Comparison of ENCODE assay signal across 8 cellular contexts in genomic region chr2:102473020-102473419, GRCh38. TPM values are rescaled to one million over a fixed set of nuclear protein-coding genes. Genes with fewer than 3 reads are reported as not detected.
DNase-seq lines count a peak whose midpoint lies in the region; ATAC-seq and TF ChIP-seq lines count a peak whose summit lies in the region.

Gene SLC9A4 (plus strand): TSS chr2:102473226. CDS start chr2:102473760, 534 bp downstream.

- H3K9me3 ChIP-seq in cardiac muscle cell (ENCODE audit: low read depth), result no peaks in the 10 kb centered on the region
- no peaks in the 10 kb centered on the region for H3K9me3 ChIP-seq in OCI-LY7 (ENCODE audit: low read length)
- H3K9me3 ChIP-seq in left ventricle myocardium inferior (replicated peaks), result peaks cover 18% of the 10 kb centered on the region
- peaks cover 9% of the 10 kb centered on the region for H3K9me3 ChIP-seq in smooth muscle cell (replicated peaks; ENCODE audit: low read depth)

- intact Hi-C loops in left ventricle myocardium superior (cut with micrococcal nuclease), result loop anchor here (5.0 kb wide), 1 partner anchor 229 kb away; no protein-coding TSS in a partner anchor
- intact Hi-C loops in OCI-LY7 (cut with micrococcal nuclease; ENCODE audit: unreplicated experiment), result loop anchor here (10.0 kb wide), 1 partner anchor 142 kb away; the partner anchor contains the start of gene SLC9A2
- intact Hi-C loops in left ventricle myocardium inferior (cut with micrococcal nuclease), result loop anchor here (2.0 kb wide), 1 partner anchor 230 kb away; no protein-coding TSS in a partner anchor

- no peak within 1 kb of the TSS for H3K4me3 ChIP-seq in cardiac muscle cell
- H3K4me3 ChIP-seq in OCI-LY7 (ENCODE audit: low read depth, low read length, poor library complexity, severe bottlenecking), result no peak within 1 kb of the TSS
- H3K4me3 ChIP-seq in left ventricle myocardium inferior, result no peak within 1 kb of the TSS
- H3K4me3 ChIP-seq in smooth muscle cell, result no peak within 1 kb of the TSS

- no peak within 1 kb of the TSS for H3K4me2 ChIP-seq in OCI-LY7 (ENCODE audit: low read length)
- no peak within 1 kb of the TSS for H3K4me2 ChIP-seq in smooth muscle cell

- peak; percentile 51 to 62 for DNase-seq in cardiac muscle cell (ENCODE audit: low read depth in 1 of 2, low spot score in 1 of 2)
- no peak for DNase-seq in left ventricle myocardium superior
- DNase-seq in OCI-LY7 (ENCODE audit: low spot score), result peak; percentile 27
- DNase-seq in activated T-helper 9 cell treated with anti-CD3 and anti-CD28 coated beads, Interleukin-2, amount 50 U/mL, for 16 hours (ENCODE audit: low read depth), result peak; percentile 39
- no peak for DNase-seq in left ventricle myocardium inferior
- DNase-seq in smooth muscle cell (lab: John Stamatoyannopoulos, UW; ENCODE audit: unreplicated experiment), result no peak

- BruUV-seq in OCI-LY7 (replicated peaks; lab: Mats Ljungman, UMichigan), result no TSS peak

- ATAC-seq in left ventricle myocardium superior (no peak), HG02885 (IDR thresholded peaks at IDR 0.05; ENCODE audit: poor library complexity, unreplicated experiment) (peak; percentile 79), HG03520 (IDR thresholded peaks at IDR 0.05; ENCODE audit: unreplicated experiment) (no peak)

- no peaks in the 10 kb centered on the region for H3F3A ChIP-seq in smooth muscle cell (ENCODE audit: low read depth)

- 7% methylated on average over 3 of the region's 3 CpGs for WGBS in smooth muscle cell (ENCODE audit: low lambda C conversion rate)

- H3K9ac ChIP-seq in smooth muscle cell (ENCODE audit: low read depth), result no peak within 1 kb of the TSS

- no peaks in the 10 kb centered on the region for H3K9me2 ChIP-seq in OCI-LY7 (ENCODE audit: insufficient read depth, low read length)

- H3K79me2 ChIP-seq in OCI-LY7 (ENCODE audit: insufficient read depth, low read depth, low read length) (no peaks in the 10 kb centered on the region), smooth muscle cell (ENCODE audit: low read depth) (no peaks in the 10 kb centered on the region)

- CTCF ChIA-PET in OCI-LY7 (lab: Charles Lee; ENCODE audit: unreplicated experiment), result no interaction called here

- peaks cover 4% of the 10 kb centered on the region for H3K27me3 ChIP-seq in cardiac muscle cell
- H3K27me3 ChIP-seq in left ventricle myocardium inferior (ENCODE audit: low read depth), result peaks cover 91% of the 10 kb centered on the region
- no peaks in the 10 kb centered on the region for H3K27me3 ChIP-seq in smooth muscle cell (ENCODE audit: low read depth)

- no peaks in the 10 kb centered on the region for H4K20me1 ChIP-seq in OCI-LY7 (ENCODE audit: insufficient read depth, low read length)
- no peaks in the 10 kb centered on the region for H4K20me1 ChIP-seq in smooth muscle cell (ENCODE audit: low read depth)

- TF ChIP-seq CTCF in cardiac muscle cell (IDR thresholded peaks at IDR 0.05; ENCODE audit: low read depth, low read length) (peak; percentile 90), OCI-LY7 (conservative IDR thresholded peaks at IDR 0.05; ENCODE audit: low read length) (peak; percentile 93), left ventricle myocardium inferior (IDR thresholded peaks at IDR 0.05; ENCODE audit: borderline replicate concordance) (peak; percentile 84), smooth muscle cell (IDR thresholded peaks at IDR 0.05; ENCODE audit: borderline replicate concordance, insufficient read depth, poor library complexity, severe bottlenecking) (peak; percentile 86)

- no peaks in the 10 kb centered on the region for H3K4me1 ChIP-seq in cardiac muscle cell (ENCODE audit: low read depth)
- no peaks in the 10 kb centered on the region for H3K4me1 ChIP-seq in OCI-LY7 (ENCODE audit: insufficient read depth, low read length, poor library complexity, severe bottlenecking)
- no peaks in the 10 kb centered on the region for H3K4me1 ChIP-seq in left ventricle myocardium inferior
- no peaks in the 10 kb centered on the region for H3K4me1 ChIP-seq in smooth muscle cell (ENCODE audit: low read depth)

- POLR2A ChIA-PET in OCI-LY7 (lab: Charles Lee), result no interaction called here

- H3K27ac ChIP-seq in cardiac muscle cell (no peak within 1 kb of the TSS), OCI-LY7 (ENCODE audit: low read depth, low read length, poor library complexity, severe bottlenecking) (no peak within 1 kb of the TSS), left ventricle myocardium inferior (replicated peaks) (no peak within 1 kb of the TSS), smooth muscle cell (ENCODE audit: low read depth) (no peak within 1 kb of the TSS)

- H2AFZ ChIP-seq in OCI-LY7 (ENCODE audit: low read length) (no peak within 1 kb of the TSS), smooth muscle cell (ENCODE audit: low read depth) (no peak within 1 kb of the TSS)

- H3K36me3 ChIP-seq in cardiac muscle cell (no peaks in the 10 kb centered on the region), OCI-LY7 (ENCODE audit: insufficient read depth, low read length) (no peaks in the 10 kb centered on the region), left ventricle myocardium inferior (no peaks in the 10 kb centered on the region), smooth muscle cell (ENCODE audit: low read depth) (no peaks in the 10 kb centered on the region)

RNA-seq across cellular contexts. Expression of gene SLC9A4, which starts in this region (rescaled TPM):
- not detected in 2 replicates for total RNA-seq in cardiac muscle cell
- 0.17 and 0.29 TPM in 2 replicates for polyA plus RNA-seq in cardiac muscle cell
- not detected for total RNA-seq in left ventricle myocardium superior
- 0.03 TPM in 1 of 2 replicates, not detected in the other for total RNA-seq in OCI-LY7 (2014; rRNA removed; shearing (Covaris generic))
- 0.10 and 0.22 TPM in 2 replicates for total RNA-seq in OCI-LY7 (2022)
- not detected for total RNA-seq in left ventricle myocardium inferior
- total RNA-seq in smooth muscle cell, result not detected in 2 replicates
- polyA plus RNA-seq in smooth muscle cell, result 0.28 TPM in 1 of 2 replicates, not detected in the other

Comparison
In these comparisons a context has a peak if more than half of its experiments do, and no peak if none do; other contexts are left out.
1. Peak in DNase-seq in cardiac muscle cell; RNA of the gene not detected or under 1 TPM.
2. Peak in DNase-seq in OCI-LY7; RNA of the gene not detected or under 1 TPM.